In genomic region chr1:99645699-99646531, GRCh38 we compare ENCODE assay signal across 7 cellular contexts. TPM values are rescaled to one million over a fixed set of nuclear protein-coding genes. Genes with fewer than 3 reads are reported as not detected.
DNase-seq lines count a peak whose midpoint lies in the region; ATAC-seq and TF ChIP-seq lines count a peak whose summit lies in the region.

A gene with protein sequence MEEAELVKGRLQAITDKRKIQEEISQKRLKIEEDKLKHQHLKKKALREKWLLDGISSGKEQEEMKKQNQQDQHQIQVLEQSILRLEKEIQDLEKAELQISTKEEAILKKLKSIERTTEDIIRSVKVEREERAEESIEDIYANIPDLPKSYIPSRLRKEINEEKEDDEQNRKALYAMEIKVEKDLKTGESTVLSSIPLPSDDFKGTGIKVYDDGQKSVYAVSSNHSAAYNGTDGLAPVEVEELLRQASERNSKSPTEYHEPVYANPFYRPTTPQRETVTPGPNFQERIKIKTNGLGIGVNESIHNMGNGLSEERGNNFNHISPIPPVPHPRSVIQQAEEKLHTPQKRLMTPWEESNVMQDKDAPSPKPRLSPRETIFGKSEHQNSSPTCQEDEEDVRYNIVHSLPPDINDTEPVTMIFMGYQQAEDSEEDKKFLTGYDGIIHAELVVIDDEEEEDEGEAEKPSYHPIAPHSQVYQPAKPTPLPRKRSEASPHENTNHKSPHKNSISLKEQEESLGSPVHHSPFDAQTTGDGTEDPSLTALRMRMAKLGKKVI (plus strand): TSS chr1:99646113. CDS start chr1:99646318, 205 bp downstream.

- intact Hi-C loops in mammary epithelial cell (cut with micrococcal nuclease) (loop anchor here (2.0 to 5.0 kb wide), 4 partner anchors 15 to 89 kb away; no protein-coding TSS in a partner anchor), tibial artery (cut with DNase I; ENCODE audit: low total_unique reads) (no loop called here)

- CTCF ChIA-PET in mammary epithelial cell (lab: Charles Lee; ENCODE audit: low non-redundant PET): interaction anchor here (0.6 to 0.8 kb wide), 3 partner anchors 16 to 111 kb away, joined by 3 to 12 read pairs (median 6); no protein-coding TSS in a partner anchor

- H3K4me3 ChIP-seq in mammary epithelial cell (replicated peaks in 1 of 3; ENCODE audit: insufficient read depth in 1 of 3, low read depth in 2 of 3, low read length in 3 of 3): peak within 1 kb of the TSS; percentile 47 to 62 (median 53)
- H3K4me3 ChIP-seq in liver (ENCODE audit: low read depth in 1 of 3, low read length in 3 of 3): peak within 1 kb of the TSS; percentile 58 to 79 (median 79)
- H3K4me3 ChIP-seq in tibial artery: peak within 1 kb of the TSS; percentile 24 to 29
- H3K4me3 ChIP-seq in HAP-1: no peak within 1 kb of the TSS

- H2AFZ ChIP-seq in mammary epithelial cell (ENCODE audit: low read depth, low read length): peak within 1 kb of the TSS; percentile 91

- WGBS in mammary epithelial cell (ENCODE audit: low coverage, missing lambda C conversion rate): 2% methylated on average over 17 of the region's 17 CpGs
- 7% methylated on average over 17 of the region's 17 CpGs for WGBS in liver

- no peaks in the 10 kb centered on the region for H3K9me3 ChIP-seq in mammary epithelial cell (replicated peaks; ENCODE audit: insufficient read depth, low read length)
- H3K9me3 ChIP-seq in liver (ENCODE audit: control insufficient read depth in 4 of 4, low read length in 3 of 4): no peaks in the 10 kb centered on the region
- no peaks in the 10 kb centered on the region for H3K9me3 ChIP-seq in tibial artery
- H3K9me3 ChIP-seq in HAP-1: no peaks in the 10 kb centered on the region

- TF ChIP-seq CTCF in mammary epithelial cell (conservative IDR thresholded peaks at IDR 0.05 in 1 of 2, IDR thresholded peaks at IDR 0.05 in 1 of 2; ENCODE audit: extremely low read depth in 1 of 2, insufficient read depth in 1 of 2, low read depth in 1 of 2, low read length in 2 of 2) (no peak), liver (IDR thresholded peaks at IDR 0.05; ENCODE audit: low read depth, low read length, missing input control) (no peak), tibial artery (IDR thresholded peaks at IDR 0.05) (no peak)

- dilution Hi-C loops in mammary epithelial cell (cut with HindIII; ENCODE audit: low sequenced_read_pairs): no loop called here

- H3K27me3 ChIP-seq in mammary epithelial cell (ENCODE audit: insufficient read depth, low read length): no peaks in the 10 kb centered on the region
- H3K27me3 ChIP-seq in liver (ENCODE audit: control insufficient read depth in 4 of 4, insufficient read depth in 4 of 4, low read length in 3 of 4): no peaks in the 10 kb centered on the region
- no peaks in the 10 kb centered on the region for H3K27me3 ChIP-seq in tibial artery
- no peaks in the 10 kb centered on the region for H3K27me3 ChIP-seq in HAP-1 (ENCODE audit: low read depth)

- H3K27ac ChIP-seq in mammary epithelial cell (ENCODE audit: insufficient read depth, low read depth, low read length) (peak within 1 kb of the TSS; percentile 87), liver (ENCODE audit: low read depth in 1 of 2, low read length in 2 of 2) (peak within 1 kb of the TSS; percentile 81 to 86), tibial artery (peak within 1 kb of the TSS in 1 of 2 donors; percentile 25)

- H3K79me2 ChIP-seq in mammary epithelial cell (ENCODE audit: insufficient read depth, low read length): no peaks in the 10 kb centered on the region

- H3K9ac ChIP-seq in mammary epithelial cell (ENCODE audit: insufficient read depth, low read length) (peak within 1 kb of the TSS; percentile 91), liver (ENCODE audit: low read depth in 1 of 2, low read length in 2 of 2) (peak within 1 kb of the TSS; percentile 90 to 93)

- DNase-seq in NCI-H1694 treated with DMSO at 0.1 percent for 48 hours (lab: John Stamatoyannopoulos, UW) (peak; percentile 73), mammary epithelial cell (peak; percentile 81), tibial artery (peak in 1 of 2 donors; percentile 30), HAP-1 (ENCODE audit: low spot score in 2 of 2) (no peak)

- no peaks in the 10 kb centered on the region for H4K20me1 ChIP-seq in mammary epithelial cell (ENCODE audit: insufficient read depth, low read length)

- BruUV-seq in mammary epithelial cell (replicated peaks; lab: Mats Ljungman, UMichigan): TSS peak; percentile 41

- peak in 1 of 2 donors; percentile 29 for TF ChIP-seq RAD21 in liver (IDR thresholded peaks at IDR 0.05)

- peaks cover 48% of the 10 kb centered on the region for H3K4me1 ChIP-seq in mammary epithelial cell (ENCODE audit: insufficient read depth, low read length)
- H3K4me1 ChIP-seq in liver (ENCODE audit: control insufficient read depth in 4 of 4, insufficient read depth in 4 of 4, low read length in 3 of 4): peaks cover 2 to 40% (median 24%) of the 10 kb centered on the region in 4 donors
- peaks cover 0 to 13% (median 0%) of the 10 kb centered on the region in 4 donors for H3K4me1 ChIP-seq in tibial artery
- peaks cover 10% of the 10 kb centered on the region for H3K4me1 ChIP-seq in HAP-1

- ATAC-seq in HG03521 (IDR thresholded peaks at IDR 0.05; ENCODE audit: unreplicated experiment) (no peak), HG03095 (IDR thresholded peaks at IDR 0.05; ENCODE audit: unreplicated experiment) (no peak)

- in situ Hi-C loops in mammary epithelial cell (cut with MboI; ENCODE audit: low sequenced_read_pairs in 2 of 2): no loop called here
- in situ Hi-C loops in HAP-1 (cut with MboI; ENCODE audit: low sequenced_read_pairs): no loop called here

- H3K36me3 ChIP-seq in mammary epithelial cell (ENCODE audit: insufficient read depth, low read length) (no peaks in the 10 kb centered on the region), liver (ENCODE audit: control insufficient read depth in 4 of 4, insufficient read depth in 3 of 4, low read depth in 1 of 4, low read length in 3 of 4) (no peaks in the 10 kb centered on the region), tibial artery (no peaks in the 10 kb centered on the region), HAP-1 (replicated peaks) (no peaks in the 10 kb centered on the region)

- H3K4me2 ChIP-seq in mammary epithelial cell (ENCODE audit: insufficient read depth, low read depth, low read length): peak within 1 kb of the TSS; percentile 89

TF ChIP-seq in liver, 16 proteins besides CTCF, POLR2A, EP300 and RAD21:
- TF ChIP-seq HNF4A (conservative IDR thresholded peaks at IDR 0.05) (peak in 1 of 2 donors; percentile 12), TAF1 (conservative IDR thresholded peaks at IDR 0.05) (peak; percentile 95), YY1 (IDR thresholded peaks at IDR 0.05) (peak; percentile 29), JUND (IDR thresholded peaks at IDR 0.05) (no peak)
- TF ChIP-seq, protein P1, sequence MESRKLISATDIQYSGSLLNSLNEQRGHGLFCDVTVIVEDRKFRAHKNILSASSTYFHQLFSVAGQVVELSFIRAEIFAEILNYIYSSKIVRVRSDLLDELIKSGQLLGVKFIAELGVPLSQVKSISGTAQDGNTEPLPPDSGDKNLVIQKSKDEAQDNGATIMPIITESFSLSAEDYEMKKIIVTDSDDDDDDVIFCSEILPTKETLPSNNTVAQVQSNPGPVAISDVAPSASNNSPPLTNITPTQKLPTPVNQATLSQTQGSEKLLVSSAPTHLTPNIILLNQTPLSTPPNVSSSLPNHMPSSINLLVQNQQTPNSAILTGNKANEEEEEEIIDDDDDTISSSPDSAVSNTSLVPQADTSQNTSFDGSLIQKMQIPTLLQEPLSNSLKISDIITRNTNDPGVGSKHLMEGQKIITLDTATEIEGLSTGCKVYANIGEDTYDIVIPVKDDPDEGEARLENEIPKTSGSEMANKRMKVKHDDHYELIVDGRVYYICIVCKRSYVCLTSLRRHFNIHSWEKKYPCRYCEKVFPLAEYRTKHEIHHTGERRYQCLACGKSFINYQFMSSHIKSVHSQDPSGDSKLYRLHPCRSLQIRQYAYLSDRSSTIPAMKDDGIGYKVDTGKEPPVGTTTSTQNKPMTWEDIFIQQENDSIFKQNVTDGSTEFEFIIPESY (IDR thresholded peaks at IDR 0.05): no peak
- TF ChIP-seq, protein P2, sequence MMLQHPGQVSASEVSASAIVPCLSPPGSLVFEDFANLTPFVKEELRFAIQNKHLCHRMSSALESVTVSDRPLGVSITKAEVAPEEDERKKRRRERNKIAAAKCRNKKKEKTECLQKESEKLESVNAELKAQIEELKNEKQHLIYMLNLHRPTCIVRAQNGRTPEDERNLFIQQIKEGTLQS (IDR thresholded peaks at IDR 0.05): no peak

RNA-seq across cellular contexts. Expression of the gene that starts here (rescaled TPM):
- total RNA-seq in mammary epithelial cell (10 to 100 TPM in 1 of 2 donors, 1 to 10 TPM in 1; 2.7 to 36.7 TPM), liver (10 to 100 TPM; 18.3 to 20.6 TPM)
- polyA plus RNA-seq in mammary epithelial cell (1.7 TPM), liver (10 to 100 TPM in 1 of 2 donors, 1 to 10 TPM in 1; 9.7 to 24.0 TPM)
- 2.6 TPM for polyA minus RNA-seq in mammary epithelial cell

Comparison
In these comparisons a context has a peak if more than half of its experiments do, and no peak if none do; other contexts are left out.
1. DNase-seq: peak in NCI-H1694 treated with DMSO at 0.1 percent for 48 hours (single experiment) and mammary epithelial cell (single experiment); none in HAP-1 (0 of 2).